22 cellular contexts compared by ENCODE assay signal in the genomic region with DNA sequence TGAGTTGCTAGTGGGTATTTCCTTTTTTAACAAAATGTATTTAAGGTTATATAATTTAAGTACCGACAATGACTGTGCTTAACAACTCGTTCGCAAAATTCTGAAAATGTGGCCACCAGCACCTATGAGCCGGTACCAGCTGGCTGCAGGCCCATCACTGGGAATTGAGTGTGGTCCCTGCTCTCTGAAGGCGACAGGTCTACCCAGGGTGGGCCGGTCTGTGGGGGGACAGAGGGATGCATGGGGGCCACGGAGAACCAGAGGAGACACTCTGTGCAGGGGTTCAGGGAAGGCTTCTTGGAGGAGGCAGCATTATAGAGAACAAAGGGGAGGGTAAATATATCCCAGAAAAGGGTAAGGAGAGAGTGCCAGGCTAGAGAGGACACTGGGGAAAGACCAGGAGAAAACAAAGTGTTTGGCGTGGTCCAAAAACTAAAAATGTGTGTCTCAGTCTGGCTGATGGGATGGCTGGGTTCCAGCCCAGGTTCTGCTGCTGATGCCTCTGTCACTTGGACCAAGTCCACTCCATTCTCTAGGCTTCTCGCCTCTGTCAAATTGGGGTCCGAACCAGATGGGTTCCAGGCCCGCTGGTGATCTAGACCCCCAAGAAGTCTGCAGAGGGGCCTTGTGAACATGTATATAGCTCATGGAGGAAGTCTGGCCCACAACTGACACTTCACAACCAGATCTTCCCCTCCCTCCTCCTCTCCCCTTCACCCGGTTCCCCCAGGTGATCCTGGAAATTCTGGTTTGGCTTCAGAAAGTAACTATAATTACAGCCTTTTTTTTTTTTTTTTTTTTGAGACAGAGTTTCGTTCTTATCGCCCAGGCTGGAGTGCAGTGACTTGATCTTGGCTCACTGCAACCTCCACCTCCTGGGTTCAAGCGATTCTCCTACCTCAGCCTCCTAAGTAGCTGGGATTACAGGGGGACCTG. TPM values are rescaled to one million over a fixed set of nuclear protein-coding genes. Genes with fewer than 3 reads are reported as not detected.
DNase-seq lines count a peak whose midpoint lies in the region; ATAC-seq and TF ChIP-seq lines count a peak whose summit lies in the region.
"Had no signal": no experiment of that assay in that cellular context is flagged by ENCODE, and none has a peak within 500 bp of the region (broad histone marks: within the 10 kb centered on the region; RNA-seq: fewer than 3 reads in every experiment).

No MANE protein-coding gene starts in this region.

- H3K4me3 ChIP-seq in mesenchymal stem cell (ENCODE audit: insufficient read depth in 1 of 2, low read depth in 1 of 2, low read length in 2 of 2) = no peak overlapping the region
- H3K4me3 ChIP-seq: A549, cardiac muscle cell, lower lobe of right lung, suprapubic skin had no signal

- H3K4me1 ChIP-seq in mesenchymal stem cell (ENCODE audit: control insufficient read depth, insufficient read depth, low read depth, low read length) = peaks cover 17% of the 10 kb centered on the region

- H3K4ac ChIP-seq in mesenchymal stem cell (ENCODE audit: low read depth in 1 of 2, low read length in 2 of 2) = no peak overlapping the region

- H3K18ac ChIP-seq in mesenchymal stem cell (ENCODE audit: low read depth in 1 of 2, low read length in 2 of 2) = no peak overlapping the region

- no peak overlapping the region for H2AFZ ChIP-seq in mesenchymal stem cell (ENCODE audit: low read depth, low read length)

- H2BK5ac ChIP-seq in mesenchymal stem cell (ENCODE audit: low read depth, low read length, poor library complexity, severe bottlenecking) = no peak overlapping the region

- no peak for ATAC-seq in activated CD4-positive, CD25-positive, alpha-beta regulatory T cell treated with anti-CD3 and anti-CD28 coated beads, Interleukin-2, amount 50 U/mL, for 24 hours
- no peak for ATAC-seq in sciatic nerve
- ATAC-seq: A549, lower lobe of right lung had no signal

- no peaks in the 10 kb centered on the region for H3K36me3 ChIP-seq in mesenchymal stem cell (ENCODE audit: control insufficient read depth in 1 of 2, insufficient read depth in 2 of 2, low read depth in 1 of 2, low read length in 2 of 2)
- H3K36me3 ChIP-seq: cardiac muscle cell, lower lobe of right lung, suprapubic skin had no signal

- H3K79me1 ChIP-seq in mesenchymal stem cell (replicated peaks; ENCODE audit: low read length, poor library complexity, severe bottlenecking) = no peaks in the 10 kb centered on the region

- H2BK15ac ChIP-seq in mesenchymal stem cell (ENCODE audit: low read depth, poor library complexity, severe bottlenecking) = no peak overlapping the region

- DNase-seq in activated CD4-positive, CD25-positive, alpha-beta regulatory T cell treated with anti-CD3 and anti-CD28 coated beads, Interleukin-2, amount 50 U/mL, for 72 hours = peak; percentile 20
- DNase-seq in CD14-positive monocyte (ENCODE audit: low spot score) = peak; percentile 40
- DNase-seq in activated T-helper 1 cell treated with anti-CD3 and anti-CD28 coated beads, Interleukin-12 subunit alpha, Interleukin-12 subunit beta, Interleukin-2, Interleukin-4 antibody, amounts not matched to agents 30 ng/mL and 10 ng/mL and 1 ng/mL, durations not matched to agents 14 hours and 24 hours and 36 hours (ENCODE audit: low spot score) = no peak
- DNase-seq in mesenchymal stem cell = no peak
- no peak for DNase-seq in head of caudate nucleus
- no peak for DNase-seq in sciatic nerve (ENCODE audit: low spot score)
- no peak for DNase-seq in OCI-M1 (lab: John Stamatoyannopoulos, UW)
- DNase-seq: amygdala, GF-D8, hypothalamus, lower lobe of right lung, NCI-H1436 treated with DMSO at 0.1 percent for 48 hours, NCI-H526 treated with DMSO at 0.1 percent for 48 hours, occipital lobe, Right ventricle myocardium superior had no signal

- peak overlapping the region; percentile 47 for H2AK5ac ChIP-seq in mesenchymal stem cell (ENCODE audit: low read length, severe bottlenecking)

- peak overlapping the region in 1 of 2 donors; percentile 37 for H3K4me3 Mint-ChIP-seq in CD14-positive monocyte
- peak overlapping the region; percentile 20 for H3K4me3 Mint-ChIP-seq in activated T-helper 1 cell treated with anti-CD3 and anti-CD28 coated beads, Interleukin-12 subunit alpha, Interleukin-12 subunit beta, Interleukin-2, Interleukin-4 antibody, amounts not matched to agents 30 ng/mL and 10 ng/mL and 1 ng/mL, durations not matched to agents 14 hours and 24 hours and 36 hours

- no peak overlapping the region for H3K14ac ChIP-seq in mesenchymal stem cell (ENCODE audit: low read length in 2 of 2)

- no peak overlapping the region for H3K4me2 ChIP-seq in mesenchymal stem cell (ENCODE audit: low read length, poor library complexity, severe bottlenecking)
- H3K4me2 ChIP-seq: A549 had no signal

- no peak overlapping the region for H2BK120ac ChIP-seq in mesenchymal stem cell (ENCODE audit: low read depth, low read length)

- no peak overlapping the region for H3K27ac ChIP-seq in mesenchymal stem cell (ENCODE audit: low read length, poor library complexity, severe bottlenecking)
- H3K27ac ChIP-seq: A549, cardiac muscle cell, HL-60, lower lobe of right lung, suprapubic skin had no signal

- peaks cover 14 to 37% (median 19%) of the 10 kb centered on the region in 3 donors for H3K27me3 Mint-ChIP-seq in CD14-positive monocyte (ENCODE audit: low read depth in 3 of 3)
- no peaks in the 10 kb centered on the region for H3K27me3 Mint-ChIP-seq in activated T-helper 1 cell treated with anti-CD3 and anti-CD28 coated beads, Interleukin-12 subunit alpha, Interleukin-12 subunit beta, Interleukin-2, Interleukin-4 antibody, amounts not matched to agents 30 ng/mL and 10 ng/mL and 1 ng/mL, durations not matched to agents 14 hours and 24 hours and 36 hours (ENCODE audit: insufficient read depth)

- H3K36me3 Mint-ChIP-seq in CD14-positive monocyte = no peaks in the 10 kb centered on the region
- no peaks in the 10 kb centered on the region for H3K36me3 Mint-ChIP-seq in activated T-helper 1 cell treated with anti-CD3 and anti-CD28 coated beads, Interleukin-12 subunit alpha, Interleukin-12 subunit beta, Interleukin-2, Interleukin-4 antibody, amounts not matched to agents 30 ng/mL and 10 ng/mL and 1 ng/mL, durations not matched to agents 14 hours and 24 hours and 36 hours (ENCODE audit: low read depth)

- H3K4me1 Mint-ChIP-seq in CD14-positive monocyte = peaks cover 23% of the 10 kb centered on the region
- H3K4me1 Mint-ChIP-seq in activated T-helper 1 cell treated with anti-CD3 and anti-CD28 coated beads, Interleukin-12 subunit alpha, Interleukin-12 subunit beta, Interleukin-2, Interleukin-4 antibody, amounts not matched to agents 30 ng/mL and 10 ng/mL and 1 ng/mL, durations not matched to agents 14 hours and 24 hours and 36 hours (ENCODE audit: low read depth) = peaks cover 83% of the 10 kb centered on the region

- no peak overlapping the region for H3K23ac ChIP-seq in mesenchymal stem cell (ENCODE audit: low read length in 2 of 2)

- H3K9me3 Mint-ChIP-seq in CD14-positive monocyte = no peaks in the 10 kb centered on the region
- H3K9me3 Mint-ChIP-seq in activated T-helper 1 cell treated with anti-CD3 and anti-CD28 coated beads, Interleukin-12 subunit alpha, Interleukin-12 subunit beta, Interleukin-2, Interleukin-4 antibody, amounts not matched to agents 30 ng/mL and 10 ng/mL and 1 ng/mL, durations not matched to agents 14 hours and 24 hours and 36 hours = no peaks in the 10 kb centered on the region

- H4K8ac ChIP-seq in mesenchymal stem cell (ENCODE audit: low read length) = no peak overlapping the region

- WGBS in mesenchymal stem cell = 86% methylated on average over 14 of the region's 15 CpGs

- no peak overlapping the region for H2BK12ac ChIP-seq in mesenchymal stem cell (ENCODE audit: low read length in 2 of 2)

- H4K91ac ChIP-seq in mesenchymal stem cell (ENCODE audit: low read length) = no peak overlapping the region

- no peak for TF ChIP-seq CTCF in CD14-positive monocyte (IDR thresholded peaks at IDR 0.05)

- intact Hi-C loops in CD14-positive monocyte (cut with micrococcal nuclease) (loop anchor here in 1 of 2 donors (10.0 kb wide), 1 partner anchor 387 kb away; no protein-coding TSS in a partner anchor), head of caudate nucleus (cut with DNase I) (no loop called here), sciatic nerve (cut with DNase I) (no loop called here)
- intact Hi-C loops in activated T-helper 1 cell treated with anti-CD3 and anti-CD28 coated beads, Interleukin-12 subunit alpha, Interleukin-12 subunit beta, Interleukin-2, Interleukin-4 antibody, amounts not matched to agents 30 ng/mL and 10 ng/mL and 1 ng/mL, durations not matched to agents 14 hours and 24 hours and 36 hours (cut with micrococcal nuclease) = no loop called here

- no peaks in the 10 kb centered on the region for H3K9me3 ChIP-seq in mesenchymal stem cell (ENCODE audit: control insufficient read depth, low read length)
- H3K9me3 ChIP-seq: A549, lower lobe of right lung, suprapubic skin had no signal

- H3K9ac ChIP-seq in mesenchymal stem cell (ENCODE audit: low read length) = no peak overlapping the region

- H3K27ac Mint-ChIP-seq in CD14-positive monocyte = peak overlapping the region in 2 of 7 donors; percentile 10 to 50
- peak overlapping the region; percentile 78 for H3K27ac Mint-ChIP-seq in activated T-helper 1 cell treated with anti-CD3 and anti-CD28 coated beads, Interleukin-12 subunit alpha, Interleukin-12 subunit beta, Interleukin-2, Interleukin-4 antibody, amounts not matched to agents 30 ng/mL and 10 ng/mL and 1 ng/mL, durations not matched to agents 14 hours and 24 hours and 36 hours

- peaks cover 0 to 2% of the 10 kb centered on the region in 2 experiments for H3K27me3 ChIP-seq in mesenchymal stem cell (ENCODE audit: control insufficient read depth in 1 of 2, insufficient read depth in 1 of 2, low read length in 2 of 2)
- H3K27me3 ChIP-seq: cardiac muscle cell, suprapubic skin had no signal

RNA-seq across cellular contexts. Expression of gene CYP11A1, which starts 10.7 kb away (rescaled TPM):
- not detected for polyA plus RNA-seq in CD14-positive monocyte
- not detected in 2 replicates for total RNA-seq in activated T-helper 1 cell treated with anti-CD3 and anti-CD28 coated beads, Interleukin-12 subunit alpha, Interleukin-12 subunit beta, Interleukin-2, Interleukin-4 antibody, amounts not matched to agents 30 ng/mL and 10 ng/mL and 1 ng/mL, durations not matched to agents 14 hours and 24 hours and 36 hours
- 0.08 TPM for polyA plus RNA-seq in mesenchymal stem cell (2013, experiment 1 of 2)
- 0.07 TPM for polyA plus RNA-seq in mesenchymal stem cell (2013, experiment 2 of 2)
- total RNA-seq in sciatic nerve = 4.3 TPM
- total RNA-seq: dermis blood vessel endothelial cell, endothelial cell of umbilical vein, occipital lobe had no signal

RNA-seq across cellular contexts. Expression of gene SEMA7A, which starts 55.7 kb away (rescaled TPM):
- polyA plus RNA-seq in CD14-positive monocyte = under 1 TPM; 0.04 to 0.15 TPM
- total RNA-seq in activated T-helper 1 cell treated with anti-CD3 and anti-CD28 coated beads, Interleukin-12 subunit alpha, Interleukin-12 subunit beta, Interleukin-2, Interleukin-4 antibody, amounts not matched to agents 30 ng/mL and 10 ng/mL and 1 ng/mL, durations not matched to agents 14 hours and 24 hours and 36 hours = 102 TPM in 2 replicates
- polyA plus RNA-seq in mesenchymal stem cell (2013, experiment 1 of 2) = 0.94 TPM
- 1.1 TPM for polyA plus RNA-seq in mesenchymal stem cell (2013, experiment 2 of 2)
- 30.9 TPM for total RNA-seq in sciatic nerve

Comparison
In these comparisons a context has a peak if more than half of its experiments do, and no peak if none do; other contexts are left out.
1. DNase-seq: peak in activated CD4-positive, CD25-positive, alpha-beta regulatory T cell treated with anti-CD3 and anti-CD28 coated beads, Interleukin-2, amount 50 U/mL, for 72 hours (single experiment) and CD14-positive monocyte (single experiment); none in activated T-helper 1 cell treated with anti-CD3 and anti-CD28 coated beads, Interleukin-12 subunit alpha, Interleukin-12 subunit beta, Interleukin-2, Interleukin-4 antibody, amounts not matched to agents 30 ng/mL and 10 ng/mL and 1 ng/mL, durations not matched to agents 14 hours and 24 hours and 36 hours (single experiment), mesenchymal stem cell (single experiment), head of caudate nucleus (0 of 42), sciatic nerve (single experiment) and OCI-M1 (single experiment).